ENCODE assay signal across 10 cellular contexts in genomic region chr3:76024640-76025039, GRCh38.
DNase-seq lines count a peak whose midpoint lies in the region; ATAC-seq and TF ChIP-seq lines count a peak whose summit lies in the region.
"Had no signal": no experiment of that assay in that cellular context is flagged by ENCODE, and none has a peak within 500 bp of the region (broad histone marks: within the 10 kb centered on the region; RNA-seq: fewer than 3 reads in every experiment).

No MANE protein-coding gene starts in this region.

- no peak overlapping the region for H3K4me3 ChIP-seq in AG04450 (ENCODE audit: low read depth, low read length)

- DNase-seq in AG04450 (ENCODE audit: low read depth, low spot score) (no peak), RWPE1 (ENCODE audit: low spot score) (peak; percentile 19), glutamatergic neuron (no peak), sciatic nerve (ENCODE audit: low spot score) (no peak), NCI-H2196 (lab: John Stamatoyannopoulos, UW; ENCODE audit: unreplicated experiment) (no peak)
- DNase-seq: hypothalamus had no signal

- POLR2A ChIA-PET in AG04450 (lab: Yijun Ruan, JAX): no interaction called here
- POLR2A ChIA-PET in RWPE1 (lab: Yijun Ruan, JAX; ENCODE audit: low non-redundant PET): no interaction called here

- intact Hi-C loops in sciatic nerve (cut with DNase I): no loop called here

- no peak overlapping the region for H3K4me3 Mint-ChIP-seq in glutamatergic neuron (ENCODE audit: unreplicated experiment)
- H3K4me3 Mint-ChIP-seq: activated T-helper 17 cell treated with anti-CD3 and anti-CD28 coated beads, Interleukin-2, amount 50 U/mL, for 72 hours had no signal

- no peaks in the 10 kb centered on the region for H3K9me3 ChIP-seq in AG04450 (ENCODE audit: control insufficient read depth, insufficient read depth, low read length)

- no peaks in the 10 kb centered on the region for H3K4me1 Mint-ChIP-seq in glutamatergic neuron (ENCODE audit: low read depth, unreplicated experiment)
- H3K4me1 Mint-ChIP-seq: activated T-helper 17 cell treated with anti-CD3 and anti-CD28 coated beads, Interleukin-2, amount 50 U/mL, for 72 hours had no signal

- CTCF ChIA-PET in AG04450 (lab: Charles Lee): interaction anchor here (0.8 to 3.2 kb wide), 14 partner anchors 15 to 569 kb away, joined by 3 to 36 read pairs (median 6); no protein-coding TSS in a partner anchor
- CTCF ChIA-PET in RWPE1 (lab: Yijun Ruan, JAX): interaction anchor here (0.6 to 0.8 kb wide), 4 partner anchors 83 to 559 kb away, joined by 3 to 4 read pairs (median 4); no protein-coding TSS in a partner anchor

- no peaks in the 10 kb centered on the region for H3K27me3 ChIP-seq in AG04450 (ENCODE audit: control insufficient read depth, insufficient read depth, low read length)

- no peak overlapping the region for H3K27ac Mint-ChIP-seq in glutamatergic neuron (ENCODE audit: unreplicated experiment)
- H3K27ac Mint-ChIP-seq: activated T-helper 17 cell treated with anti-CD3 and anti-CD28 coated beads, Interleukin-2, amount 50 U/mL, for 72 hours had no signal

- peak; percentile 43 for ATAC-seq in GM18868 (IDR thresholded peaks at IDR 0.05; ENCODE audit: unreplicated experiment)
- ATAC-seq in sciatic nerve: no peak
- no peak for ATAC-seq in GM18502 (IDR thresholded peaks at IDR 0.05; ENCODE audit: poor library complexity, unreplicated experiment)
- no peak for ATAC-seq in activated CD4-positive, CD25-positive, alpha-beta regulatory T cell treated with anti-CD3 and anti-CD28 coated beads, Interleukin-2, amount 50 U/mL, for 24 hours
- ATAC-seq: activated T-helper 17 cell treated with anti-CD3 and anti-CD28 coated beads, Interleukin-2, amount 50 U/mL, for 72 hours had no signal

- H3K36me3 Mint-ChIP-seq in glutamatergic neuron (ENCODE audit: unreplicated experiment): no peaks in the 10 kb centered on the region

- no peaks in the 10 kb centered on the region for H3K27me3 Mint-ChIP-seq in glutamatergic neuron (ENCODE audit: unreplicated experiment)
- H3K27me3 Mint-ChIP-seq: activated T-helper 17 cell treated with anti-CD3 and anti-CD28 coated beads, Interleukin-2, amount 50 U/mL, for 72 hours had no signal

- H3K27ac ChIP-seq in AG04450 (ENCODE audit: low read depth, low read length) (no peak overlapping the region), RWPE1 (no peak overlapping the region)

- no peaks in the 10 kb centered on the region for H3K9me3 Mint-ChIP-seq in glutamatergic neuron (ENCODE audit: unreplicated experiment)

- TF ChIP-seq CTCF in AG04450 (IDR thresholded peaks at IDR 0.05; ENCODE audit: low read depth, low read length) (peak; percentile 71), RWPE1 (conservative IDR thresholded peaks at IDR 0.05; ENCODE audit: low read depth) (peak; percentile 38), glutamatergic neuron (IDR thresholded peaks at IDR 0.05; ENCODE audit: partially characterized antibody, unreplicated experiment) (peak; percentile 53)
